Comparison of ENCODE assay signal across 15 cellular contexts in the genomic region with DNA sequence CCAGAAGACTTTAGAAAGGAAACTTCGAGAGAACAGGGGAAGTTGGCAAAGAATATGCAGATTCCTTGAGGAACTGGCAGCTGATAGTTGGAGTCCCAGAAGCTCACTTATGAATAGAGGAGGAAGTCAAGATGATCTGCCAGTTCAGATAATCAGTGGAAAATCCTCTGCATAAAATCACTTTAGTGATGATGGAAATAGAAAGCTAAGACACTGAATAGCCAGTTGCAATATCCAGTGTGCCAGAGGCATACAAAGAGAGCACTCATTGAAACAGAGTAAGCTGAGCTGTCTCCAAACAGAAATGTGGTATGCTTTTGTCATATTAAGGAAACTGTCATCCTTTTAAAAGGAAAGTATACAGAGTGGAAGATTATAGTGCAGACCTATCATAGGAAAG.
A peak's percentile ranks its signal among the peaks of the same experiment; 100 is the strongest.
DNase-seq lines count a peak whose midpoint lies in the region; ATAC-seq and TF ChIP-seq lines count a peak whose summit lies in the region.
"Had no signal": no experiment of that assay in that cellular context is flagged by ENCODE, and none has a peak within 500 bp of the region (broad histone marks: within the 10 kb centered on the region; RNA-seq: fewer than 3 reads in every experiment).

No MANE protein-coding gene starts in this region.

- peak overlapping the region; percentile 26 for H3K9ac ChIP-seq in DND-41 (ENCODE audit: low read depth, low read length)
- no peak overlapping the region for H3K9ac ChIP-seq in SU-DHL-6 (ENCODE audit: low read length)

- no peak for TF ChIP-seq CTCF in DND-41 (IDR thresholded peaks at IDR 0.05; ENCODE audit: borderline replicate concordance, extremely low read depth, low read length, poor library complexity, severe bottlenecking)
- no peak for TF ChIP-seq CTCF in SU-DHL-6 (IDR thresholded peaks at IDR 0.05; ENCODE audit: insufficient read depth, low read length, poor library complexity, severe bottlenecking)
- TF ChIP-seq CTCF in osteoblast (IDR thresholded peaks at IDR 0.05; ENCODE audit: extremely low read depth, low read depth, low read length) = no peak

- H4K20me1 ChIP-seq in DND-41 (ENCODE audit: insufficient read depth, low read length) (no peaks in the 10 kb centered on the region), SU-DHL-6 (ENCODE audit: low read depth, low read length) (no peaks in the 10 kb centered on the region), osteoblast (ENCODE audit: insufficient read depth, low read length) (no peaks in the 10 kb centered on the region)

- H3K79me2 ChIP-seq in DND-41 (ENCODE audit: insufficient read depth, low read length) (no peaks in the 10 kb centered on the region), SU-DHL-6 (ENCODE audit: insufficient read depth, low read length) (no peaks in the 10 kb centered on the region), osteoblast (ENCODE audit: insufficient read depth, low read length) (no peaks in the 10 kb centered on the region)

- H3K27ac ChIP-seq in DND-41 (ENCODE audit: low read length) (peak overlapping the region; percentile 68), SU-DHL-6 (ENCODE audit: low read depth, low read length) (no peak overlapping the region), osteoblast (ENCODE audit: low read depth, low read length) (no peak overlapping the region)
- H3K27ac ChIP-seq: HL-60 had no signal

- ATAC-seq in DND-41 (ENCODE audit: insufficient read depth, low read depth) (peak; percentile 67), HG03025 (IDR thresholded peaks at IDR 0.05; ENCODE audit: low FRiP score, unreplicated experiment) (no peak)
- no peak for ATAC-seq in stimulated activated naive CD8-positive, alpha-beta T cell treated with anti-CD3 and anti-CD28 coated beads, Interleukin-15, Interleukin-2, amounts not matched to agents 100 U/mL and 50 U/mL, for 24 hours

- DNase-seq in DND-41 = no peak
- peak; percentile 2 for DNase-seq in NCI-H69 (lab: John Stamatoyannopoulos, UW)
- DNase-seq in osteoblast (ENCODE audit: insufficient read length, low spot score, missing footprints) = no peak
- DNase-seq in stimulated activated naive CD8-positive, alpha-beta T cell treated with anti-CD3 and anti-CD28 coated beads, Interleukin-15, Interleukin-2, amounts not matched to agents 100 U/mL and 50 U/mL, for 24 hours = no peak
- DNase-seq in T-helper 9 cell = no peak
- DNase-seq: BE2C; CD4-positive, alpha-beta memory T cell; NCI-H1105; NCI-H1694 treated with DMSO at 0.1 percent for 48 hours; Right ventricle myocardium superior; T-helper 2 cell had no signal

- H3F3A ChIP-seq in SU-DHL-6 (ENCODE audit: insufficient read depth) = no peaks in the 10 kb centered on the region

- H2AFZ ChIP-seq in DND-41 (ENCODE audit: low read depth, low read length) (peak overlapping the region; percentile 59), SU-DHL-6 (ENCODE audit: low read depth, low read length, severe bottlenecking) (peak overlapping the region; percentile 40), osteoblast (ENCODE audit: low read length) (peak overlapping the region; percentile 50)

- peak overlapping the region; percentile 21; the same call in 1 of the 2 replicates for H3K4me2 ChIP-seq in DND-41 (ENCODE audit: insufficient read depth, low read length)
- no peak overlapping the region for H3K4me2 ChIP-seq in SU-DHL-6 (ENCODE audit: low read depth, low read length, poor library complexity, severe bottlenecking)
- peak overlapping the region; percentile 6 for H3K4me2 ChIP-seq in osteoblast (ENCODE audit: insufficient read depth, low read length)

- H3K9me2 ChIP-seq in SU-DHL-6 (replicated peaks; ENCODE audit: insufficient read depth, low read length) = no peaks in the 10 kb centered on the region

- no peaks in the 10 kb centered on the region for H3K36me3 ChIP-seq in DND-41 (ENCODE audit: insufficient read depth, low read length)
- no peaks in the 10 kb centered on the region for H3K36me3 ChIP-seq in SU-DHL-6 (ENCODE audit: low read length)
- H3K36me3 ChIP-seq in osteoblast (ENCODE audit: insufficient read depth, low read length) = no peaks in the 10 kb centered on the region
- H3K36me3 ChIP-seq: BE2C, HAP-1 had no signal

- H3K4me3 ChIP-seq in DND-41 (ENCODE audit: low read depth in 1 of 2, low read length in 2 of 2) (no peak overlapping the region), SU-DHL-6 (ENCODE audit: insufficient read depth, low read length, poor library complexity, severe bottlenecking) (no peak overlapping the region), osteoblast (ENCODE audit: insufficient read depth, low read length) (no peak overlapping the region)
- H3K4me3 ChIP-seq: HAP-1 had no signal

- H3K4me1 ChIP-seq in DND-41 (ENCODE audit: insufficient read depth, low read length) (peaks cover 39% of the 10 kb centered on the region), osteoblast (ENCODE audit: insufficient read depth, low read length) (no peaks in the 10 kb centered on the region)
- H3K4me1 ChIP-seq: BE2C, HAP-1 had no signal

- peaks cover 5% of the 10 kb centered on the region for H3K9me3 ChIP-seq in DND-41 (ENCODE audit: insufficient read depth, low read length, severe bottlenecking)
- H3K9me3 ChIP-seq in SU-DHL-6 (ENCODE audit: insufficient read depth, low read length) = no peaks in the 10 kb centered on the region
- H3K9me3 ChIP-seq in osteoblast (ENCODE audit: low read depth, low read length) = no peaks in the 10 kb centered on the region
- H3K9me3 ChIP-seq: BE2C, HAP-1 had no signal

- H3K27me3 ChIP-seq in DND-41 (ENCODE audit: insufficient read depth, low read length, poor library complexity) = no peaks in the 10 kb centered on the region
- H3K27me3 ChIP-seq in SU-DHL-6 (ENCODE audit: low read length) = no peaks in the 10 kb centered on the region
- no peaks in the 10 kb centered on the region for H3K27me3 ChIP-seq in osteoblast (ENCODE audit: insufficient read depth, low read length)
- H3K27me3 ChIP-seq: BE2C had no signal
